24 cellular contexts compared by ENCODE assay signal in genomic region chr20:34179636-34180360, GRCh38.
DNase-seq lines count a peak whose midpoint lies in the region; ATAC-seq, FAIRE-seq and TF ChIP-seq lines count a peak whose summit lies in the region.
"Had no signal": no experiment of that assay in that cellular context is flagged by ENCODE, and none has a peak within 500 bp of the region (broad histone marks: within the 10 kb centered on the region; RNA-seq: fewer than 3 reads in every experiment).

No MANE protein-coding gene starts in this region.

- H3K27me3 Mint-ChIP-seq in mesothelial cell of epicardium (ENCODE audit: low read depth) = no peaks in the 10 kb centered on the region

- H3K27ac ChIP-seq in upper lobe of right lung = no peak overlapping the region
- H3K27ac ChIP-seq: right atrium auricular region, vagina had no signal

- H3K27me3 ChIP-seq in adipocyte (replicated peaks; ENCODE audit: control insufficient read depth, insufficient read depth, low read length) (peaks cover 16% of the 10 kb centered on the region), upper lobe of right lung (no peaks in the 10 kb centered on the region)
- H3K27me3 ChIP-seq: right atrium auricular region, vagina had no signal

- TF ChIP-seq CTCF in mesothelial cell of epicardium (IDR thresholded peaks at IDR 0.05; ENCODE audit: unreplicated experiment) (no peak), upper lobe of right lung (IDR thresholded peaks at IDR 0.05) (no peak)

- H3K36me3 Mint-ChIP-seq in mesothelial cell of epicardium = no peaks in the 10 kb centered on the region
- H3K36me3 Mint-ChIP-seq: natural killer cell treated with Interleukin-12 subunit alpha and Interleukin-12 subunit beta and Interleukin-15 and Interleukin-18, amount 100 ng/mL, for 72 hours; stimulated activated effector memory CD8-positive, alpha-beta T cell treated with anti-CD3 and anti-CD28 coated beads, Interleukin-12 subunit alpha, Interleukin-12 subunit beta, amount 100 ng/mL, for 72 hours had no signal

- peaks cover 4% of the 10 kb centered on the region for H3K4me1 ChIP-seq in adipocyte (ENCODE audit: control insufficient read depth, insufficient read depth, low read length)
- no peaks in the 10 kb centered on the region for H3K4me1 ChIP-seq in upper lobe of right lung
- H3K4me1 ChIP-seq: right atrium auricular region, vagina had no signal

- no peaks in the 10 kb centered on the region for H3K36me3 ChIP-seq in adipocyte (ENCODE audit: control insufficient read depth, insufficient read depth, low read length, severe bottlenecking)
- H3K36me3 ChIP-seq in upper lobe of right lung = no peaks in the 10 kb centered on the region
- H3K36me3 ChIP-seq: right atrium auricular region, vagina had no signal

- no peak overlapping the region for H3K4me3 ChIP-seq in adipocyte (ENCODE audit: low read length)
- H3K4me3 ChIP-seq in upper lobe of right lung = no peak overlapping the region
- H3K4me3 ChIP-seq: right atrium auricular region, vagina had no signal

- FAIRE-seq in HTR-8/SVneo (lab: Jason Lieb, UNC) = peak; percentile 20
- FAIRE-seq: D721Med, H54, islet of Langerhans had no signal

- peaks cover 14% of the 10 kb centered on the region for H3K4me1 Mint-ChIP-seq in mesothelial cell of epicardium
- H3K4me1 Mint-ChIP-seq: activated CD4-positive, alpha-beta T cell treated with anti-CD3 and anti-CD28 coated beads for 36 hours; stimulated activated effector memory CD8-positive, alpha-beta T cell treated with anti-CD3 and anti-CD28 coated beads, Interleukin-12 subunit alpha, Interleukin-12 subunit beta, amount 100 ng/mL, for 72 hours had no signal

- H3K27ac Mint-ChIP-seq in mesothelial cell of epicardium = peak overlapping the region; percentile 52
- H3K27ac Mint-ChIP-seq: activated CD4-positive, alpha-beta T cell treated with anti-CD3 and anti-CD28 coated beads for 36 hours; natural killer cell treated with Interleukin-12 subunit alpha and Interleukin-12 subunit beta and Interleukin-15 and Interleukin-18, amount 100 ng/mL, for 72 hours; stimulated activated effector memory CD8-positive, alpha-beta T cell treated with anti-CD3 and anti-CD28 coated beads, Interleukin-12 subunit alpha, Interleukin-12 subunit beta, amount 100 ng/mL, for 72 hours; T-helper 17 cell had no signal

- ATAC-seq in upper lobe of right lung = peak; percentile 75
- ATAC-seq: activated CD4-positive, alpha-beta T cell treated with anti-CD3 and anti-CD28 coated beads for 36 hours; natural killer cell treated with Interleukin-12 subunit alpha and Interleukin-12 subunit beta and Interleukin-15 and Interleukin-18, amount 100 ng/mL, for 72 hours; stimulated activated effector memory CD8-positive, alpha-beta T cell treated with anti-CD3 and anti-CD28 coated beads, Interleukin-12 subunit alpha, Interleukin-12 subunit beta, amount 100 ng/mL, for 72 hours; T-helper 17 cell had no signal

- H3K9me3 ChIP-seq in adipocyte (ENCODE audit: control insufficient read depth, low read length) (no peaks in the 10 kb centered on the region), upper lobe of right lung (no peaks in the 10 kb centered on the region)
- H3K9me3 ChIP-seq: right atrium auricular region, vagina had no signal

- H3K4me3 Mint-ChIP-seq in mesothelial cell of epicardium = no peak overlapping the region
- H3K4me3 Mint-ChIP-seq: activated CD4-positive, alpha-beta T cell treated with anti-CD3 and anti-CD28 coated beads for 36 hours; natural killer cell treated with Interleukin-12 subunit alpha and Interleukin-12 subunit beta and Interleukin-15 and Interleukin-18, amount 100 ng/mL, for 72 hours; stimulated activated effector memory CD8-positive, alpha-beta T cell treated with anti-CD3 and anti-CD28 coated beads, Interleukin-12 subunit alpha, Interleukin-12 subunit beta, amount 100 ng/mL, for 72 hours; T-helper 17 cell had no signal

- intact Hi-C loops in upper lobe of right lung (cut with DNase I) = no loop called here

- DNase-seq in HTR-8/SVneo (ENCODE audit: insufficient read length, low spot score) (no peak), adipocyte (ENCODE audit: low read depth) (peak; percentile 18), mesothelial cell of epicardium (ENCODE audit: low spot score in 2 of 2, unreplicated experiment in 2 of 2) (no peak), upper lobe of right lung (no peak), NCI-H2081 treated with DMSO at 0.1 percent for 48 hours (lab: John Stamatoyannopoulos, UW) (no peak), NOMO-1 treated with DMSO at 0.1 percent for 48 hours (lab: John Stamatoyannopoulos, UW; ENCODE audit: unreplicated experiment) (no peak), activated T-cell treated with anti-CD3 and anti-CD28 coated beads for 4 hours (no peak)
- DNase-seq in stimulated activated CD4-positive, alpha-beta T cell treated with anti-CD3 and anti-CD28 coated beads, Interleukin-2, amount 100 ng/mL, for 24 hours = no peak
- DNase-seq: activated CD4-positive, alpha-beta T cell treated with anti-CD3 and anti-CD28 coated beads for 36 hours; activated effector memory CD4-positive, alpha-beta T cell treated with anti-CD3 and anti-CD28 coated beads, Interleukin-2, amount 50 U/mL, for 16 hours; IMR-90; NCI-H1105; NCI-H187 treated with DMSO at 0.1 percent for 48 hours; NCI-H69; stimulated activated CD4-positive, alpha-beta T cell treated with anti-CD3 and anti-CD28 coated beads, Interleukin-12 subunit alpha, Interleukin-12 subunit beta, amount 100 ng/mL, for 4 hours; stimulated activated CD4-positive, alpha-beta T cell treated with anti-CD3 and anti-CD28 coated beads, Interleukin-4, amount 100 ng/mL, for 24 hours; T-helper 17 cell had no signal

- H3K9me3 Mint-ChIP-seq in mesothelial cell of epicardium = no peaks in the 10 kb centered on the region
- H3K9me3 Mint-ChIP-seq: natural killer cell treated with Interleukin-12 subunit alpha and Interleukin-12 subunit beta and Interleukin-15 and Interleukin-18, amount 100 ng/mL, for 72 hours; stimulated activated effector memory CD8-positive, alpha-beta T cell treated with anti-CD3 and anti-CD28 coated beads, Interleukin-12 subunit alpha, Interleukin-12 subunit beta, amount 100 ng/mL, for 72 hours had no signal

- H3K9ac ChIP-seq in adipocyte (ENCODE audit: low read length) = no peak overlapping the region
